In genomic region chr12:51234533-51234932, GRCh38 we compare ENCODE assay signal across 32 cellular contexts.
"Had no signal": no experiment of that assay in that cellular context is flagged by ENCODE, and none has a peak within 500 bp of the region (broad histone marks: within the 10 kb centered on the region; RNA-seq: fewer than 3 reads in every experiment).

No MANE protein-coding gene starts in this region.

- H3K36me3 Mint-ChIP-seq: activated naive CD4-positive, alpha-beta T cell treated with anti-CD3 and anti-CD28 coated beads, Interleukin-2, amount 50 U/mL, for 24 hours had no signal

- H3K27me3 Mint-ChIP-seq: activated naive CD4-positive, alpha-beta T cell treated with anti-CD3 and anti-CD28 coated beads, Interleukin-2, amount 50 U/mL, for 24 hours; activated naive CD8-positive, alpha-beta T cell treated with anti-CD3 and anti-CD28 coated beads for 36 hours; activated naive CD8-positive, alpha-beta T cell treated with anti-CD3 and anti-CD28 coated beads, Interleukin-2, amount 50 U/mL, for 24 hours; activated T-cell treated with anti-CD3 and anti-CD28 coated beads, Interleukin-2, amount 50 U/mL, for 24 hours; effector memory CD8-positive, alpha-beta T cell; T-helper 17 cell had no signal

- H3K9me3 ChIP-seq: adrenal gland, body of pancreas had no signal

- H3K4me3 ChIP-seq: adrenal gland, body of pancreas had no signal

- H3K36me3 ChIP-seq: adrenal gland had no signal

- H3K27me3 ChIP-seq: adrenal gland, body of pancreas had no signal

- DNase-seq: activated CD4-positive, alpha-beta memory T cell treated with anti-CD3 and anti-CD28 coated beads, Interleukin-2, amount 10 ng/mL, durations not matched to agents 7 days and 5 days; activated CD4-positive, alpha-beta T cell treated with anti-CD3 and anti-CD28 coated beads for 1 hour; activated CD4-positive, alpha-beta T cell treated with anti-CD3 and anti-CD28 coated beads for 4 hours; activated CD4-positive, alpha-beta T cell treated with anti-CD3 and anti-CD28 coated beads, Interleukin-2, amount 10 ng/mL, durations not matched to agents 7 days and 5 days; activated CD4-positive, alpha-beta T cell treated with anti-CD3 and anti-CD28 coated beads, Interleukin-2, amount 50 U/mL, for 4 hours; activated CD8-positive, alpha-beta memory T cell treated with anti-CD3 and anti-CD28 coated beads, Interleukin-2, amount 50 U/mL, for 48 hours; activated effector memory CD4-positive, alpha-beta T cell treated with Interleukin-2 at 50 U/mL for 16 hours; activated gamma-delta T cell treated with Interleukin-2 at 50 U/mL for 16 hours; activated naive CD4-positive, alpha-beta T cell treated with anti-CD3 and anti-CD28 coated beads for 36 hours; activated naive CD8-positive, alpha-beta T cell treated with anti-CD3 and anti-CD28 coated beads for 36 hours; activated naive CD8-positive, alpha-beta T cell treated with anti-CD3 and anti-CD28 coated beads, Interleukin-2, amount 50 U/mL, for 24 hours; activated T-cell treated with anti-CD3 and anti-CD28 coated beads for 4 hours; activated T-cell treated with anti-CD3 and anti-CD28 coated beads, Interleukin-2, amount 50 U/mL, for 24 hours; activated T-cell treated with anti-CD3 and anti-CD28 coated beads, Interleukin-2, amount 50 U/mL, for 72 hours; adrenal gland; amygdala; aorta; body of pancreas; caudate nucleus; cortex of kidney; dermis blood vessel endothelial cell; effector CD4-positive, alpha-beta T cell; effector memory CD8-positive, alpha-beta T cell; foreskin fibroblast; head of caudate nucleus; hippocampal formation; T-helper 17 cell; T1000 had no signal

- H3K4me3 Mint-ChIP-seq: activated CD4-positive, alpha-beta memory T cell treated with anti-CD3 and anti-CD28 coated beads, Interleukin-2, amount 10 ng/mL, durations not matched to agents 7 days and 5 days; activated CD4-positive, alpha-beta T cell treated with anti-CD3 and anti-CD28 coated beads, Interleukin-2, amount 10 ng/mL, durations not matched to agents 7 days and 5 days; activated naive CD4-positive, alpha-beta T cell treated with anti-CD3 and anti-CD28 coated beads for 36 hours; activated naive CD4-positive, alpha-beta T cell treated with anti-CD3 and anti-CD28 coated beads, Interleukin-2, amount 50 U/mL, for 24 hours; activated naive CD8-positive, alpha-beta T cell treated with anti-CD3 and anti-CD28 coated beads for 36 hours; activated naive CD8-positive, alpha-beta T cell treated with anti-CD3 and anti-CD28 coated beads, Interleukin-2, amount 50 U/mL, for 24 hours; activated T-cell treated with anti-CD3 and anti-CD28 coated beads, Interleukin-2, amount 50 U/mL, for 24 hours; activated T-cell treated with anti-CD3 and anti-CD28 coated beads, Interleukin-2, amount 50 U/mL, for 72 hours; effector memory CD8-positive, alpha-beta T cell; T-helper 17 cell; T-helper 2 cell treated with Interferon-gamma antibody and Interleukin-4, amounts not matched to agents 5 μg/mL and 100 μg/mL, for 36 hours had no signal

- H3K27ac ChIP-seq: adrenal gland, body of pancreas, epithelial cell of prostate had no signal

- H3K27ac Mint-ChIP-seq: activated CD4-positive, alpha-beta memory T cell treated with anti-CD3 and anti-CD28 coated beads, Interleukin-2, amount 10 ng/mL, durations not matched to agents 7 days and 5 days; activated CD4-positive, alpha-beta T cell treated with anti-CD3 and anti-CD28 coated beads, Interleukin-2, amount 10 ng/mL, durations not matched to agents 7 days and 5 days; activated naive CD4-positive, alpha-beta T cell treated with anti-CD3 and anti-CD28 coated beads for 36 hours; activated naive CD4-positive, alpha-beta T cell treated with anti-CD3 and anti-CD28 coated beads, Interleukin-2, amount 50 U/mL, for 24 hours; activated naive CD8-positive, alpha-beta T cell treated with anti-CD3 and anti-CD28 coated beads for 36 hours; activated naive CD8-positive, alpha-beta T cell treated with anti-CD3 and anti-CD28 coated beads, Interleukin-2, amount 50 U/mL, for 24 hours; activated T-cell treated with anti-CD3 and anti-CD28 coated beads, Interleukin-2, amount 50 U/mL, for 24 hours; activated T-cell treated with anti-CD3 and anti-CD28 coated beads, Interleukin-2, amount 50 U/mL, for 72 hours; T-helper 17 cell; T-helper 2 cell treated with Interferon-gamma antibody and Interleukin-4, amounts not matched to agents 5 μg/mL and 100 μg/mL, for 36 hours had no signal

- ATAC-seq: activated naive CD8-positive, alpha-beta T cell treated with anti-CD3 and anti-CD28 coated beads, Interleukin-2, amount 50 U/mL, for 24 hours; activated T-cell treated with anti-CD3 and anti-CD28 coated beads, Interleukin-2, amount 50 U/mL, for 72 hours; body of pancreas; effector memory CD8-positive, alpha-beta T cell; esophagus mucosa; T-helper 17 cell had no signal

- H3K9me3 Mint-ChIP-seq: activated CD4-positive, alpha-beta memory T cell treated with anti-CD3 and anti-CD28 coated beads, Interleukin-2, amount 10 ng/mL, durations not matched to agents 7 days and 5 days; activated CD4-positive, alpha-beta T cell treated with anti-CD3 and anti-CD28 coated beads, Interleukin-2, amount 10 ng/mL, durations not matched to agents 7 days and 5 days; activated naive CD4-positive, alpha-beta T cell treated with anti-CD3 and anti-CD28 coated beads for 36 hours; activated naive CD4-positive, alpha-beta T cell treated with anti-CD3 and anti-CD28 coated beads, Interleukin-2, amount 50 U/mL, for 24 hours; activated naive CD8-positive, alpha-beta T cell treated with anti-CD3 and anti-CD28 coated beads for 36 hours; activated naive CD8-positive, alpha-beta T cell treated with anti-CD3 and anti-CD28 coated beads, Interleukin-2, amount 50 U/mL, for 24 hours; activated T-cell treated with anti-CD3 and anti-CD28 coated beads, Interleukin-2, amount 50 U/mL, for 24 hours; activated T-cell treated with anti-CD3 and anti-CD28 coated beads, Interleukin-2, amount 50 U/mL, for 72 hours; effector memory CD8-positive, alpha-beta T cell; T-helper 2 cell treated with Interferon-gamma antibody and Interleukin-4, amounts not matched to agents 5 μg/mL and 100 μg/mL, for 36 hours had no signal
